ENCODE assay signal across 14 cellular contexts in the genomic region with DNA sequence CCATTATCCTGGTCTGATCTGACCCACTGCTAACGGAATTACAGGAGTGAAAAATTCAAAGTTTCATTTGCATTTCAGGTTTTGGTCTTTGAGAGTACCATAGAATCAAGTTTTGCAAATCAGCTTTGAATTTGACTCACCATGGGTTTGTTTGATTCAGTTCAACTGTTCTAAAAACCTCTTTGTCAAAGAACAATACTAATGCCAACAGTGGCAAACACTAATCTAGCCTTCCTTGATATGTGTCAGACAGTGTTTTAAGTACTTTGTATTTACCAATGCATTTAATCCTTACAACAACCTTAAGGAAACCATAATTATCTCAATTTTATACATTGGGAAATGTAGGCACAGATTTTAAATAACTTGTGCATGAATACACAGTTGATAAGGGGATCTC.
"Had no signal": no experiment of that assay in that cellular context is flagged by ENCODE, and none has a peak within 500 bp of the region (broad histone marks: within the 10 kb centered on the region; RNA-seq: fewer than 3 reads in every experiment).

No MANE protein-coding gene starts in this region.

- H3K27ac ChIP-seq: prostate gland had no signal

- DNase-seq: activated CD4-positive, alpha-beta T cell treated with anti-CD3 and anti-CD28 coated beads for 48 hours; activated CD8-positive, alpha-beta memory T cell treated with anti-CD3 and anti-CD28 coated beads, Interleukin-2, amount 50 U/mL, for 48 hours; activated CD8-positive, alpha-beta T cell treated with anti-CD3 and anti-CD28 coated beads, Interleukin-2, amount 10 ng/mL, durations not matched to agents 7 days and 5 days; activated naive CD4-positive, alpha-beta T cell treated with anti-CD3 and anti-CD28 coated beads for 36 hours; caudate nucleus; cortex of kidney; effector memory CD4-positive, alpha-beta T cell; hypothalamus; naive thymus-derived CD4-positive, alpha-beta T cell; T-helper 9 cell; thyroid gland had no signal

- H3K4me3 ChIP-seq: lung, prostate gland, thyroid gland had no signal

- H3K4me1 Mint-ChIP-seq: naive thymus-derived CD4-positive, alpha-beta T cell had no signal

- H3K4me3 Mint-ChIP-seq: activated CD8-positive, alpha-beta T cell treated with anti-CD3 and anti-CD28 coated beads, Interleukin-2, amount 10 ng/mL, durations not matched to agents 7 days and 5 days; activated naive CD4-positive, alpha-beta T cell treated with anti-CD3 and anti-CD28 coated beads for 36 hours; naive thymus-derived CD4-positive, alpha-beta T cell had no signal

- H3K4me1 ChIP-seq: prostate gland had no signal

- H3K36me3 ChIP-seq: prostate gland, thyroid gland had no signal

- H3K27ac Mint-ChIP-seq: activated CD8-positive, alpha-beta T cell treated with anti-CD3 and anti-CD28 coated beads, Interleukin-2, amount 10 ng/mL, durations not matched to agents 7 days and 5 days; activated naive CD4-positive, alpha-beta T cell treated with anti-CD3 and anti-CD28 coated beads for 36 hours; naive thymus-derived CD4-positive, alpha-beta T cell had no signal

- H3K9me3 Mint-ChIP-seq: activated naive CD4-positive, alpha-beta T cell treated with anti-CD3 and anti-CD28 coated beads for 36 hours had no signal

- FAIRE-seq: urothelium cell line had no signal

- H3K27me3 ChIP-seq: thyroid gland had no signal

- H3K9me3 ChIP-seq: prostate gland, thyroid gland had no signal

- ATAC-seq: activated CD8-positive, alpha-beta T cell treated with anti-CD3 and anti-CD28 coated beads, Interleukin-2, amount 10 ng/mL, durations not matched to agents 7 days and 5 days; naive thymus-derived CD4-positive, alpha-beta T cell had no signal
